In the genomic region with DNA sequence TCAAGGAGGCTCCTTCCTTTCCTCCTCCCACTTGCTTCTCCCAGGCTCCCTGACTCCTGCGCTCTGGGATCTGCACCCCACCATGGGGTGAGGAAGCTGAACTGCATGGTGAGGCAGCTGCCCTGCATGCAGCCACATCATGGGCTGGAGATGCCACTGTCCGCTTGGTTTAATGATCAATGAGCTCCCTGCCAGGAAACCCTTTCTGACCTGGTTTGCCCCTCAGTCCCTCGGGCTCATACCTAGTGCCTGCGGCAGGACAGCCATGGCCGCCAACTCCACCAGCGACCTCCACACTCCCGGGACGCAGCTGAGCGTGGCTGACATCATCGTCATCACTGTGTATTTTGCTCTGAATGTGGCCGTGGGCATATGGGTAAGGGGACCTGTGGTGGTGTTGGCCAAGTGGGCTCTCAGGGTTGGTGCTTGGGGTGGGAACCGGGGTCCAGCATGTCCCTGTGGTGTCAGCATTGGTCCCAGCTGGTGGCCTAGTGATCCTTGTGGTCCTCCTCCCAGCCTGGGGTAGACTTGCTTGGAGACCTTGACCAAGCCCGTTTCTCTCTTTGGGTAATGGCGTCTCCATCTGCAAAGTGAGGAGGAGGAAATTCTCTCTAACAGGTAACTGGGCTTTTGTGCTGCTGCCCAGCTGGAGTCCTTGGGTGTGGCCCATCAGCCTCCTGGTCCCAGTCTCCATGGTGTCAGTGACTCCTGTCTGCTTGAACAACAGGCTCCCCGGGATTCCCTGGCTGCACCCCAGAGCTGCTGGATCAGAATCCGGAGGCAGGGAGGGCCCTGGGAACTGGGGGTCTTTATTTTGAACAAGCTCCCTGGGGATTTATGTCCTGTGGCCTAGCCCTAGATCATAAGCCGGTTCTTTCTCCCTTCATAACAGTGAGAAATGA, we compare ENCODE assay signal across 13 cellular contexts. TPM values are rescaled to one million over a fixed set of nuclear protein-coding genes. Genes with fewer than 3 reads are reported as not detected.
DNase-seq lines count a peak whose midpoint lies in the region; ATAC-seq and TF ChIP-seq lines count a peak whose summit lies in the region.
"Had no signal": no experiment of that assay in that cellular context is flagged by ENCODE, and none has a peak within 500 bp of the region (broad histone marks: within the 10 kb centered on the region; RNA-seq: fewer than 3 reads in every experiment).

A gene (plus strand): TSS at position 225 of the 902 bp plus-strand sequence. CDS start 41 bp downstream, at position 266.

- H3K4me1 ChIP-seq in body of pancreas = peaks cover 15% of the 10 kb centered on the region

- no peaks in the 10 kb centered on the region for H3K36me3 Mint-ChIP-seq in T-helper 2 cell treated with Interferon-gamma antibody and Interleukin-4, amounts not matched to agents 5 μg/mL and 100 μg/mL, for 36 hours (ENCODE audit: low read depth)
- H3K36me3 Mint-ChIP-seq: naive B cell had no signal

- DNase-seq in AG09309 (ENCODE audit: low read depth) (no peak), H7 (peak; percentile 85), body of pancreas (no peak), left kidney (ENCODE audit: low read depth, low spot score) (peak; percentile 49), SW480 (ENCODE audit: low spot score) (no peak), head of caudate nucleus (no peak)
- no peak for DNase-seq in T-helper 2 cell treated with Interferon-gamma antibody and Interleukin-4, amounts not matched to agents 5 μg/mL and 100 μg/mL, for 36 hours (ENCODE audit: low spot score)
- DNase-seq: MV-4-11, naive B cell, T1000 had no signal

- H3K4me3 Mint-ChIP-seq in T-helper 2 cell treated with Interferon-gamma antibody and Interleukin-4, amounts not matched to agents 5 μg/mL and 100 μg/mL, for 36 hours = no peak within 1 kb of the TSS
- H3K4me3 Mint-ChIP-seq: activated T-helper 1 cell treated with anti-CD3 and anti-CD28 coated beads, Interleukin-12 subunit alpha, Interleukin-12 subunit beta, Interleukin-2, Interleukin-4 antibody, amounts not matched to agents 30 ng/mL and 10 ng/mL and 1 ng/mL, durations not matched to agents 14 hours and 24 hours and 36 hours; naive B cell had no signal

- no peak for ATAC-seq in body of pancreas
- no peak for ATAC-seq in HG03439 (IDR thresholded peaks at IDR 0.05; ENCODE audit: unreplicated experiment)

- H3K36me3 ChIP-seq in H7 (replicated peaks; ENCODE audit: control insufficient read depth, insufficient read depth, low read length) = no peaks in the 10 kb centered on the region
- no peaks in the 10 kb centered on the region for H3K36me3 ChIP-seq in body of pancreas (replicated peaks in 1 of 2; ENCODE audit: insufficient read depth in 1 of 2, low read depth in 2 of 2)

- no peaks in the 10 kb centered on the region for H3K9me3 ChIP-seq in body of pancreas

- no peak for TF ChIP-seq POLR2A in body of pancreas (IDR thresholded peaks at IDR 0.05)

- peaks cover 12% of the 10 kb centered on the region for H3K27me3 Mint-ChIP-seq in T-helper 2 cell treated with Interferon-gamma antibody and Interleukin-4, amounts not matched to agents 5 μg/mL and 100 μg/mL, for 36 hours (ENCODE audit: low read depth)

- intact Hi-C loops in body of pancreas (cut with DNase I) = no loop called here
- intact Hi-C loops in head of caudate nucleus (cut with DNase I) = no loop called here

- WGBS in body of pancreas, 2 donors = 80 to 90% methylated on average over 4 to 16 of the region's 17 CpGs

- H3K4me1 Mint-ChIP-seq in T-helper 2 cell treated with Interferon-gamma antibody and Interleukin-4, amounts not matched to agents 5 μg/mL and 100 μg/mL, for 36 hours (ENCODE audit: low read depth) = peaks cover 18% of the 10 kb centered on the region

- TF ChIP-seq CTCF in AG09309 (IDR thresholded peaks at IDR 0.05; ENCODE audit: control insufficient read depth, insufficient read depth, low read depth, low read length, missing control alignments) (peak; percentile 38), body of pancreas (IDR thresholded peaks at IDR 0.05) (no peak)

- no peaks in the 10 kb centered on the region for H3K9me3 Mint-ChIP-seq in T-helper 2 cell treated with Interferon-gamma antibody and Interleukin-4, amounts not matched to agents 5 μg/mL and 100 μg/mL, for 36 hours
- H3K9me3 Mint-ChIP-seq: activated T-helper 1 cell treated with anti-CD3 and anti-CD28 coated beads, Interleukin-12 subunit alpha, Interleukin-12 subunit beta, Interleukin-2, Interleukin-4 antibody, amounts not matched to agents 30 ng/mL and 10 ng/mL and 1 ng/mL, durations not matched to agents 14 hours and 24 hours and 36 hours had no signal

- H3K4me3 ChIP-seq in AG09309 (ENCODE audit: control insufficient read depth, low read depth, low read length) (no peak within 1 kb of the TSS), H7 (ENCODE audit: insufficient read depth, low read depth, low read length) (no peak within 1 kb of the TSS), body of pancreas (no peak within 1 kb of the TSS)
- H3K4me3 ChIP-seq: hepatocyte had no signal

- H3K27me3 ChIP-seq in H7 (ENCODE audit: control insufficient read depth, insufficient read depth, low read length) = no peaks in the 10 kb centered on the region
- H3K27me3 ChIP-seq in body of pancreas = no peaks in the 10 kb centered on the region
- H3K27me3 ChIP-seq: hepatocyte had no signal

- peak within 1 kb of the TSS; percentile 33 to 68 (median 52) for H3K27ac ChIP-seq in body of pancreas

- no peak within 1 kb of the TSS for H3K27ac Mint-ChIP-seq in T-helper 2 cell treated with Interferon-gamma antibody and Interleukin-4, amounts not matched to agents 5 μg/mL and 100 μg/mL, for 36 hours
- H3K27ac Mint-ChIP-seq: activated T-helper 1 cell treated with anti-CD3 and anti-CD28 coated beads, Interleukin-12 subunit alpha, Interleukin-12 subunit beta, Interleukin-2, Interleukin-4 antibody, amounts not matched to agents 30 ng/mL and 10 ng/mL and 1 ng/mL, durations not matched to agents 14 hours and 24 hours and 36 hours had no signal

RNA-seq across cellular contexts. Expression of the gene that starts here (rescaled TPM):
- total RNA-seq in H7 (2014; rRNA removed; shearing (Covaris generic)) = not detected in 2 replicates
- total RNA-seq in body of pancreas = not detected
- total RNA-seq: activated T-helper 1 cell treated with anti-CD3 and anti-CD28 coated beads, Interleukin-12 subunit alpha, Interleukin-12 subunit beta, Interleukin-2, Interleukin-4 antibody, amounts not matched to agents 30 ng/mL and 10 ng/mL and 1 ng/mL, durations not matched to agents 14 hours and 24 hours and 36 hours; hepatocyte had no signal

Comparison
In these comparisons a context has a peak if more than half of its experiments do, and no peak if none do; other contexts are left out.
1. Peak in DNase-seq in H7; RNA of the gene not detected or under 1 TPM.